In genomic region chr10:47351899-47352815, GRCh38 we compare ENCODE assay signal across 27 cellular contexts. TPM values are rescaled to one million over a fixed set of nuclear protein-coding genes. Genes with fewer than 3 reads are reported as not detected.
DNase-seq lines count a peak whose midpoint lies in the region; ATAC-seq, FAIRE-seq and TF ChIP-seq lines count a peak whose summit lies in the region.
"Had no signal": no experiment of that assay in that cellular context is flagged by ENCODE, and none has a peak within 500 bp of the region (broad histone marks: within the 10 kb centered on the region; RNA-seq: fewer than 3 reads in every experiment).

No MANE protein-coding gene starts in this region.

- H3F3A ChIP-seq in smooth muscle cell (ENCODE audit: low read depth) = no peaks in the 10 kb centered on the region

- H3K9me3 ChIP-seq in WERI-Rb-1 (ENCODE audit: severe bottlenecking) (no peaks in the 10 kb centered on the region), kidney (ENCODE audit: control insufficient read depth in 1 of 2, low read length in 2 of 2) (no peaks in the 10 kb centered on the region), spleen (no peaks in the 10 kb centered on the region), smooth muscle cell (replicated peaks; ENCODE audit: low read depth) (no peaks in the 10 kb centered on the region)
- H3K9me3 ChIP-seq in CD4-positive, alpha-beta memory T cell (ENCODE audit: control insufficient read depth in 1 of 2, low read length in 2 of 2) = no peaks in the 10 kb centered on the region
- H3K9me3 ChIP-seq: SJCRH30 had no signal

- WGBS in spleen, 5 donors = 62 to 88% (median 81%) methylated on average over 8 to 14 of the region's 14 CpGs
- WGBS in smooth muscle cell (ENCODE audit: low lambda C conversion rate) = 83% methylated on average over 14 of the region's 14 CpGs

- no peaks in the 10 kb centered on the region for H4K20me1 ChIP-seq in smooth muscle cell (ENCODE audit: low read depth)

- H3K9ac ChIP-seq in kidney (ENCODE audit: low read length in 2 of 2) (no peak overlapping the region), smooth muscle cell (ENCODE audit: low read depth) (no peak overlapping the region)

- no peaks in the 10 kb centered on the region for H3K4me1 ChIP-seq in kidney (ENCODE audit: control insufficient read depth in 1 of 2, insufficient read depth in 1 of 2, low read depth in 1 of 2, low read length in 2 of 2)
- no peaks in the 10 kb centered on the region for H3K4me1 ChIP-seq in spleen
- H3K4me1 ChIP-seq in smooth muscle cell (ENCODE audit: low read depth) = no peaks in the 10 kb centered on the region
- no peaks in the 10 kb centered on the region for H3K4me1 ChIP-seq in CD4-positive, alpha-beta memory T cell (ENCODE audit: insufficient read depth, low read length)
- H3K4me1 ChIP-seq: SJCRH30 had no signal

- POLR2A ChIA-PET in CD4-positive, alpha-beta memory T cell (lab: Charles Lee; ENCODE audit: partially characterized antibody) = no interaction called here

- peak; percentile 39 for DNase-seq in natural killer cell treated with Interleukin-12 subunit alpha and Interleukin-12 subunit beta and Interleukin-15 and Interleukin-18, amount 100 ng/mL, for 72 hours (ENCODE audit: low spot score)
- DNase-seq in natural killer cell (no peak), WERI-Rb-1 (no peak), kidney (peak; percentile 46), spleen (peak; percentile 68), smooth muscle cell (lab: John Stamatoyannopoulos, UW; ENCODE audit: unreplicated experiment) (no peak)
- no peak for DNase-seq in CD4-positive, alpha-beta memory T cell
- DNase-seq: C1 segment of cervical spinal cord; CD8-positive, alpha-beta memory T cell; DMS 273 treated with DMSO at 0.1 percent for 48 hours; DMS79 treated with DMSO at 0.1 percent for 48 hours; HCEC 1CT; Karpas-422; NCI-H1092; NCI-H1417 treated with DMSO at 0.1 percent for 48 hours; NCI-H1694 treated with DMSO at 0.1 percent for 48 hours; NCI-H2081; NCI-H2227 treated with DMSO at 0.1 percent for 48 hours; NCI-H526 treated with DMSO at 0.1 percent for 48 hours; SJCRH30 had no signal

- intact Hi-C loops in natural killer cell (cut with micrococcal nuclease) (no loop called here), kidney (cut with DNase I) (no loop called here), spleen (cut with DNase I; ENCODE audit: low total_unique reads) (no loop called here)
- intact Hi-C loops in CD4-positive, alpha-beta memory T cell (cut with micrococcal nuclease) = no loop called here

- CTCF ChIA-PET in CD4-positive, alpha-beta memory T cell (lab: Charles Lee; ENCODE audit: partially characterized antibody) = interaction anchor here (2.1 kb wide), 1 partner anchor 11 kb away, joined by 8 read pairs; no protein-coding TSS in a partner anchor

- H3K9me3 Mint-ChIP-seq in natural killer cell treated with Interleukin-12 subunit alpha and Interleukin-12 subunit beta and Interleukin-15 and Interleukin-18, amount 100 ng/mL, for 72 hours = no peaks in the 10 kb centered on the region
- H3K9me3 Mint-ChIP-seq in natural killer cell = no peaks in the 10 kb centered on the region
- H3K9me3 Mint-ChIP-seq in CD4-positive, alpha-beta memory T cell = no peaks in the 10 kb centered on the region
- H3K9me3 Mint-ChIP-seq: CD8-positive, alpha-beta memory T cell had no signal

- ATAC-seq in natural killer cell treated with Interleukin-12 subunit alpha and Interleukin-12 subunit beta and Interleukin-15 and Interleukin-18, amount 100 ng/mL, for 72 hours = no peak
- no peak for ATAC-seq in natural killer cell
- ATAC-seq in HG02588 (IDR thresholded peaks at IDR 0.05; ENCODE audit: unreplicated experiment) = no peak
- ATAC-seq: SK-N-SH treated with all-trans-retinoic acid at 6 μM for 48 hours had no signal

- TF ChIP-seq CTCF in natural killer cell (IDR thresholded peaks at IDR 0.05) (no peak), WERI-Rb-1 (IDR thresholded peaks at IDR 0.05; ENCODE audit: low read depth, low read length) (no peak), kidney (IDR thresholded peaks at IDR 0.05; ENCODE audit: borderline replicate concordance, extremely low read depth, insufficient read depth) (no peak), spleen (IDR thresholded peaks at IDR 0.05 in 8 of 11, conservative IDR thresholded peaks at IDR 0.05 in 3 of 11) (no peak), smooth muscle cell (IDR thresholded peaks at IDR 0.05; ENCODE audit: borderline replicate concordance, insufficient read depth, poor library complexity, severe bottlenecking) (no peak)

- no peak overlapping the region for H3K27ac Mint-ChIP-seq in natural killer cell treated with Interleukin-12 subunit alpha and Interleukin-12 subunit beta and Interleukin-15 and Interleukin-18, amount 100 ng/mL, for 72 hours
- no peak overlapping the region for H3K27ac Mint-ChIP-seq in natural killer cell
- H3K27ac Mint-ChIP-seq in CD4-positive, alpha-beta memory T cell = no peak overlapping the region
- H3K27ac Mint-ChIP-seq: CD8-positive, alpha-beta memory T cell had no signal

- no peak overlapping the region for H2AFZ ChIP-seq in smooth muscle cell (ENCODE audit: low read depth)

- H3K4me1 Mint-ChIP-seq in natural killer cell treated with Interleukin-12 subunit alpha and Interleukin-12 subunit beta and Interleukin-15 and Interleukin-18, amount 100 ng/mL, for 72 hours (ENCODE audit: low read depth in 2 of 2) = no peaks in the 10 kb centered on the region
- H3K4me1 Mint-ChIP-seq in natural killer cell = no peaks in the 10 kb centered on the region
- no peaks in the 10 kb centered on the region for H3K4me1 Mint-ChIP-seq in CD4-positive, alpha-beta memory T cell
- H3K4me1 Mint-ChIP-seq: CD8-positive, alpha-beta memory T cell had no signal

- H3K27me3 Mint-ChIP-seq in natural killer cell treated with Interleukin-12 subunit alpha and Interleukin-12 subunit beta and Interleukin-15 and Interleukin-18, amount 100 ng/mL, for 72 hours = no peaks in the 10 kb centered on the region
- no peaks in the 10 kb centered on the region for H3K27me3 Mint-ChIP-seq in natural killer cell (ENCODE audit: low read depth in 2 of 2)
- H3K27me3 Mint-ChIP-seq in CD4-positive, alpha-beta memory T cell = no peaks in the 10 kb centered on the region
- H3K27me3 Mint-ChIP-seq: CD8-positive, alpha-beta memory T cell had no signal

- H3K79me2 ChIP-seq in smooth muscle cell (ENCODE audit: low read depth) = no peaks in the 10 kb centered on the region

- H3K4me3 Mint-ChIP-seq in natural killer cell treated with Interleukin-12 subunit alpha and Interleukin-12 subunit beta and Interleukin-15 and Interleukin-18, amount 100 ng/mL, for 72 hours = no peak overlapping the region
- no peak overlapping the region for H3K4me3 Mint-ChIP-seq in natural killer cell
- no peak overlapping the region for H3K4me3 Mint-ChIP-seq in CD4-positive, alpha-beta memory T cell
- H3K4me3 Mint-ChIP-seq: CD8-positive, alpha-beta memory T cell had no signal

- no peak for FAIRE-seq in kidney (lab: Jason Lieb, UNC)
- FAIRE-seq: GM12892, RCC 7860 had no signal

- peaks cover 78% of the 10 kb centered on the region for H3K36me3 ChIP-seq in WERI-Rb-1
- no peaks in the 10 kb centered on the region for H3K36me3 ChIP-seq in kidney (ENCODE audit: control insufficient read depth in 1 of 2, insufficient read depth in 2 of 2, low read length in 2 of 2)
- H3K36me3 ChIP-seq in spleen = no peaks in the 10 kb centered on the region
- H3K36me3 ChIP-seq in smooth muscle cell (ENCODE audit: low read depth) = no peaks in the 10 kb centered on the region
- H3K36me3 ChIP-seq in CD4-positive, alpha-beta memory T cell (ENCODE audit: insufficient read depth, low read length) = no peaks in the 10 kb centered on the region
- H3K36me3 ChIP-seq: SJCRH30 had no signal

- no peak for TF ChIP-seq POLR2A in spleen (IDR thresholded peaks at IDR 0.05)

- H3K4me2 ChIP-seq in smooth muscle cell = no peak overlapping the region

- no peak overlapping the region; the same call in 1 of the 2 replicates for H3K27ac ChIP-seq in WERI-Rb-1
- no peak overlapping the region for H3K27ac ChIP-seq in kidney (ENCODE audit: low read depth in 2 of 2, low read length in 2 of 2)
- H3K27ac ChIP-seq in spleen = no peak overlapping the region
- H3K27ac ChIP-seq in smooth muscle cell (ENCODE audit: low read depth) = no peak overlapping the region
- H3K27ac ChIP-seq in CD4-positive, alpha-beta memory T cell (ENCODE audit: low read depth, low read length) = no peak overlapping the region
- H3K27ac ChIP-seq: HL-60, SJCRH30 had no signal

- H3K4me3 ChIP-seq in WERI-Rb-1 (ENCODE audit: low read depth, low read length) (peak overlapping the region; percentile 80), kidney (ENCODE audit: low read length in 2 of 2) (no peak overlapping the region), spleen (no peak overlapping the region), smooth muscle cell (no peak overlapping the region)
- no peak overlapping the region for H3K4me3 ChIP-seq in CD4-positive, alpha-beta memory T cell (ENCODE audit: low read length in 2 of 2)
- H3K4me3 ChIP-seq: SJCRH30 had no signal

- H3K27me3 ChIP-seq in WERI-Rb-1 (ENCODE audit: insufficient read depth, low read depth, severe bottlenecking) (no peaks in the 10 kb centered on the region), spleen (replicated peaks in 1 of 7) (no peaks in the 10 kb centered on the region), smooth muscle cell (ENCODE audit: low read depth) (no peaks in the 10 kb centered on the region)
- H3K27me3 ChIP-seq in CD4-positive, alpha-beta memory T cell (ENCODE audit: insufficient read depth, low read length) = no peaks in the 10 kb centered on the region
- H3K27me3 ChIP-seq: SJCRH30 had no signal

- H3K36me3 Mint-ChIP-seq in natural killer cell treated with Interleukin-12 subunit alpha and Interleukin-12 subunit beta and Interleukin-15 and Interleukin-18, amount 100 ng/mL, for 72 hours = no peaks in the 10 kb centered on the region
- H3K36me3 Mint-ChIP-seq in natural killer cell = no peaks in the 10 kb centered on the region
- no peaks in the 10 kb centered on the region for H3K36me3 Mint-ChIP-seq in CD4-positive, alpha-beta memory T cell
- H3K36me3 Mint-ChIP-seq: CD8-positive, alpha-beta memory T cell had no signal

RNA-seq across cellular contexts. Expression of gene RBP3, which starts 4.0 kb away (rescaled TPM):
- total RNA-seq in natural killer cell treated with Interleukin-12 subunit alpha and Interleukin-12 subunit beta and Interleukin-15 and Interleukin-18, amount 100 ng/mL, for 72 hours = not detected
- not detected for total RNA-seq in natural killer cell
- total RNA-seq in kidney = not detected
- not detected for polyA plus RNA-seq in kidney (ENCODE audit: insufficient read depth, low read depth, low replicate concordance)
- total RNA-seq in spleen = not detected
- not detected for polyA plus RNA-seq in spleen
- total RNA-seq in smooth muscle cell = not detected in 2 replicates
- polyA plus RNA-seq in smooth muscle cell = not detected in 2 replicates
- total RNA-seq in CD4-positive, alpha-beta memory T cell = not detected
- polyA plus RNA-seq in CD4-positive, alpha-beta memory T cell = not detected
- total RNA-seq: A673; CD8-positive, alpha-beta memory T cell; NCI-H460; SJCRH30 had no signal
- polyA plus RNA-seq: CD8-positive, alpha-beta memory T cell had no signal

RNA-seq across cellular contexts. Expression of gene GDF2, which starts 29.9 kb away (rescaled TPM):
- not detected for total RNA-seq in natural killer cell treated with Interleukin-12 subunit alpha and Interleukin-12 subunit beta and Interleukin-15 and Interleukin-18, amount 100 ng/mL, for 72 hours
- not detected for total RNA-seq in natural killer cell
- total RNA-seq in kidney = not detected
- polyA plus RNA-seq in kidney (ENCODE audit: insufficient read depth, low read depth, low replicate concordance) = not detected
- total RNA-seq in spleen = not detected
- not detected for polyA plus RNA-seq in spleen
- not detected in 2 replicates for total RNA-seq in smooth muscle cell
- polyA plus RNA-seq in smooth muscle cell = 1.3 TPM in 1 of 2 replicates, not detected in the other
- total RNA-seq in CD4-positive, alpha-beta memory T cell = not detected
- not detected for polyA plus RNA-seq in CD4-positive, alpha-beta memory T cell
- total RNA-seq: A673; CD8-positive, alpha-beta memory T cell; NCI-H460; SJCRH30 had no signal
- polyA plus RNA-seq: CD8-positive, alpha-beta memory T cell had no signal

RNA-seq across cellular contexts. Expression of gene ZNF488, which starts 31.9 kb away (rescaled TPM):
- total RNA-seq in natural killer cell treated with Interleukin-12 subunit alpha and Interleukin-12 subunit beta and Interleukin-15 and Interleukin-18, amount 100 ng/mL, for 72 hours = not detected
- total RNA-seq in natural killer cell (not detected), kidney (0.09 TPM), spleen (under 1 TPM in 3 of 7 donors, not detected in 4; 0.09 to 0.26 (median 0.13) TPM), smooth muscle cell (0.31 and 1.1 TPM in 2 replicates)
- polyA plus RNA-seq in kidney (ENCODE audit: insufficient read depth, low read depth, low replicate concordance) (4.0 TPM), spleen (under 1 TPM in 1 of 3 donors, not detected in 2; 0.02 TPM), smooth muscle cell (3.1 TPM in 1 of 2 replicates, not detected in the other)
- total RNA-seq in CD4-positive, alpha-beta memory T cell = not detected
- under 1 TPM in 1 of 2 donors, not detected in 1; 0.20 TPM for polyA plus RNA-seq in CD4-positive, alpha-beta memory T cell
- total RNA-seq: NCI-H460 had no signal
- polyA plus RNA-seq: CD8-positive, alpha-beta memory T cell had no signal

RNA-seq across cellular contexts. Expression of gene GDF10, which starts 52.2 kb away (rescaled TPM):
- total RNA-seq in natural killer cell treated with Interleukin-12 subunit alpha and Interleukin-12 subunit beta and Interleukin-15 and Interleukin-18, amount 100 ng/mL, for 72 hours = not detected
- total RNA-seq in natural killer cell = not detected
- 1.1 TPM for total RNA-seq in kidney
- not detected for polyA plus RNA-seq in kidney (ENCODE audit: insufficient read depth, low read depth, low replicate concordance)
- total RNA-seq in spleen = under 1 TPM in 4 of 7 donors, not detected in 3; 0.19 to 0.30 (median 0.21) TPM
- under 1 TPM; 0.02 to 0.35 (median 0.12) TPM for polyA plus RNA-seq in spleen
- 0.58 and 1.4 TPM in 2 replicates for total RNA-seq in smooth muscle cell
- 1.2 and 1.5 TPM in 2 replicates for polyA plus RNA-seq in smooth muscle cell
- total RNA-seq in CD4-positive, alpha-beta memory T cell = 1 to 10 TPM in 1 of 2 experiments, under 1 TPM in 1; 0.81 to 1.3 TPM
- polyA plus RNA-seq in CD4-positive, alpha-beta memory T cell = under 1 TPM; 0.19 to 0.75 TPM
- total RNA-seq: NCI-H460, SJCRH30 had no signal

Comparison
In these comparisons a context has a peak if more than half of its experiments do, and no peak if none do; other contexts are left out.
1. DNase-seq: peak in natural killer cell treated with Interleukin-12 subunit alpha and Interleukin-12 subunit beta and Interleukin-15 and Interleukin-18, amount 100 ng/mL, for 72 hours (single experiment), kidney (single experiment) and spleen (single experiment); none in natural killer cell (single experiment), WERI-Rb-1 (single experiment), smooth muscle cell (single experiment) and CD4-positive, alpha-beta memory T cell (0 of 5).